In genomic region chr17:81684442-81684911, GRCh38 we compare ENCODE assay signal across 1 cellular context.
TF ChIP-seq lines count a peak whose summit lies in the region.

No MANE protein-coding gene starts in this region.

TF ChIP-seq in HEK293, 187 proteins besides CTCF, POLR2A, EP300 and RAD21:
- TF ChIP-seq, protein P1, sequence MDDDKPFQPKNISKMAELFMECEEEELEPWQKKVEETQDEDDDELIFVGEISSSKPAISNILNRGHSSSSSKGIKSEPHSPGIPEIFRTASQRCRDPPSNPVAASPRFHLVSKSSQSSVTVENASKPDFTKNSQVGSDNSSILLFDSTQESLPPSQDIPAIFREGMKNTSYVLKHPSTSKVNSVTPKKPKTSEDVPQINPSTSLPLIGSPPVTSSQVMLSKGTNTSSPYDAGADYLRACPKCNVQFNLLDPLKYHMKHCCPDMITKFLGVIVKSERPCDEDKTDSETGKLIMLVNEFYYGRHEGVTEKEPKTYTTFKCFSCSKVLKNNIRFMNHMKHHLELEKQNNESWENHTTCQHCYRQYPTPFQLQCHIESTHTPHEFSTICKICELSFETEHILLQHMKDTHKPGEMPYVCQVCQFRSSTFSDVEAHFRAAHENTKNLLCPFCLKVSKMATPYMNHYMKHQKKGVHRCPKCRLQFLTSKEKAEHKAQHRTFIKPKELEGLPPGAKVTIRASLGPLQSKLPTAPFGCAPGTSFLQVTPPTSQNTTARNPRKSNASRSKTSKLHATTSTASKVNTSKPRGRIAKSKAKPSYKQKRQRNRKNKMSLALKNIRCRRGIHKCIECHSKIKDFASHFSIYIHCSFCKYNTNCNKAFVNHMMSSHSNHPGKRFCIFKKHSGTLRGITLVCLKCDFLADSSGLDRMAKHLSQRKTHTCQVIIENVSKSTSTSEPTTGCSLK (tag by site-specific recombination; IDR thresholded peaks at IDR 0.05) = no peak
- TF ChIP-seq, protein P2, sequence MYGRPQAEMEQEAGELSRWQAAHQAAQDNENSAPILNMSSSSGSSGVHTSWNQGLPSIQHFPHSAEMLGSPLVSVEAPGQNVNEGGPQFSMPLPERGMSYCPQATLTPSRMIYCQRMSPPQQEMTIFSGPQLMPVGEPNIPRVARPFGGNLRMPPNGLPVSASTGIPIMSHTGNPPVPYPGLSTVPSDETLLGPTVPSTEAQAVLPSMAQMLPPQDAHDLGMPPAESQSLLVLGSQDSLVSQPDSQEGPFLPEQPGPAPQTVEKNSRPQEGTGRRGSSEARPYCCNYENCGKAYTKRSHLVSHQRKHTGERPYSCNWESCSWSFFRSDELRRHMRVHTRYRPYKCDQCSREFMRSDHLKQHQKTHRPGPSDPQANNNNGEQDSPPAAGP (tag by site-specific recombination; IDR thresholded peaks at IDR 0.05) = 0 out of 2 replicates have a peak, but pooled peaks have one; percentile 9
- TF ChIP-seq ZNF530 (tag by site-specific recombination; IDR thresholded peaks at IDR 0.05; ENCODE audit: low read depth) (no peak), ZNF335 (tag by site-specific recombination; conservative IDR thresholded peaks at IDR 0.05) (peak; percentile 35; the same call in 1 of the 2 replicates), INSM2 (tag by site-specific recombination; IDR thresholded peaks at IDR 0.05) (no peak), ZNF837 (tag by site-specific recombination; IDR thresholded peaks at IDR 0.05) (no peak)
